In the genomic region with DNA sequence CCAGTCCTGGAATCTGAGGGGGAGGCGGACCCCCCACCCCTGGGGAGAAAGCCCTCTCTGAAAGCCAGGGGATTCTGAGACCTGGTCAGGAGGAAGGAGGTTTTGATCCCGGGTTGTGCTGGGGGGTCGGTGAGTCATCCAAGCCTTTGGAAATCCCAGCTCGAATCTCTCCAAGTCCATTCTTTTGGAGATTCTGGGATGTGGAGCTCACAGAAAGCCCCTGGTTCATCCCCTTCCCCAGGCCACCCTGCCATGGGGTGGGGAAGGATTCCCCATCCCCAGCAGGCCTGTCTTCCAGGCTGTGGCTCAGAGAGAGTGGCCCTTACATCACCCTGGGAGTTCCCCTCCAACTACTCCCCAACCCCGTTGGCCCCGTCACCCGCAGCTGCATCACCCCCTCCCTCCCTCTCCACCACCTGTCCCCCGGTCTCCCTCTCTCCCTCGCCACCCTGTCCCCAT, we compare ENCODE assay signal across 1 cellular context.
TF ChIP-seq lines count a peak whose summit lies in the region.

No MANE protein-coding gene starts in this region.

TF ChIP-seq in H1, 55 proteins besides CTCF, POLR2A, EP300 and RAD21:
- peak; percentile 31; the same call in 1 of the 2 replicates for TF ChIP-seq SUZ12 (IDR thresholded peaks at IDR 0.05; ENCODE audit: low read length)
- TF ChIP-seq GABPA (IDR thresholded peaks at IDR 0.05; ENCODE audit: borderline replicate concordance, insufficient read depth, low read length), result no peak
- peak; percentile 40; the same call in 1 of the 2 replicates for TF ChIP-seq JUND (IDR thresholded peaks at IDR 0.05; ENCODE audit: low read length)
- TF ChIP-seq HDAC2 (IDR thresholded peaks at IDR 0.05; ENCODE audit: borderline replicate concordance in 1 of 2, low read depth in 2 of 2, low read length in 2 of 2), result no peak
- TF ChIP-seq, protein P1, sequence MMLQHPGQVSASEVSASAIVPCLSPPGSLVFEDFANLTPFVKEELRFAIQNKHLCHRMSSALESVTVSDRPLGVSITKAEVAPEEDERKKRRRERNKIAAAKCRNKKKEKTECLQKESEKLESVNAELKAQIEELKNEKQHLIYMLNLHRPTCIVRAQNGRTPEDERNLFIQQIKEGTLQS (IDR thresholded peaks at IDR 0.05; ENCODE audit: insufficient read depth, low read depth, low read length), result 0 out of 2 replicates have a peak, but pooled peaks have one; percentile 11
- TF ChIP-seq PHF8 (conservative IDR thresholded peaks at IDR 0.05; ENCODE audit: low read depth, low read length), result no peak
